Comparison of ENCODE assay signal across 15 cellular contexts in genomic region chr22:35552846-35553245, GRCh38. TPM values are rescaled to one million over a fixed set of nuclear protein-coding genes. Genes with fewer than 3 reads are reported as not detected.
A peak's percentile ranks its signal among the peaks of the same experiment; 100 is the strongest.
DNase-seq lines count a peak whose midpoint lies in the region; TF ChIP-seq lines count a peak whose summit lies in the region.
"Had no signal": no experiment of that assay in that cellular context is flagged by ENCODE, and none has a peak within 500 bp of the region (broad histone marks: within the 10 kb centered on the region; RNA-seq: fewer than 3 reads in every experiment).

No MANE protein-coding gene starts in this region.

- peaks cover 18% of the 10 kb centered on the region for H3K4me1 Mint-ChIP-seq in activated naive CD4-positive, alpha-beta T cell treated with anti-CD3 and anti-CD28 coated beads, Interleukin-2, amount 50 U/mL, for 24 hours
- H3K4me1 Mint-ChIP-seq in activated T-helper 2 cell treated with anti-CD3 and anti-CD28 coated beads, Interferon-gamma antibody, Interleukin-2, Interleukin-4, amounts not matched to agents 10 μg/mL and 5 μg/mL and 100 μg/mL, durations not matched to agents 14 hours and 24 hours and 36 hours (ENCODE audit: low read depth): peaks cover 17% of the 10 kb centered on the region
- no peaks in the 10 kb centered on the region for H3K4me1 Mint-ChIP-seq in progenitor cell of endocrine pancreas (ENCODE audit: low read depth)

- no peak overlapping the region for H3K27ac ChIP-seq in HEK293 (ENCODE audit: extremely low read depth, low read depth, low read length)
- H3K27ac ChIP-seq: psoas muscle had no signal

- H3K4me3 ChIP-seq in HEK293 (ENCODE audit: low read depth, low read length): no peak overlapping the region
- H3K4me3 ChIP-seq: gastroesophageal sphincter, psoas muscle had no signal

- H3K4me1 ChIP-seq in HEK293 (ENCODE audit: control insufficient read depth, insufficient read depth, low read length): no peaks in the 10 kb centered on the region; the same call in 1 of the 2 replicates
- H3K4me1 ChIP-seq: psoas muscle had no signal

- TF ChIP-seq CTCF in HEK293 (tag by site-specific recombination; IDR thresholded peaks at IDR 0.05) (no peak), progenitor cell of endocrine pancreas (IDR thresholded peaks at IDR 0.05; ENCODE audit: unreplicated experiment) (no peak)

- CTCF ChIA-PET in HEK293 (lab: Yijun Ruan, JAX): interaction anchor here (0.6 to 3.7 kb wide), 3 partner anchors 12 to 30 kb away, joined by 3 to 26 read pairs (median 9); partner anchors contain the start of gene RASD2

- H3K4me3 Mint-ChIP-seq in activated naive CD4-positive, alpha-beta T cell treated with anti-CD3 and anti-CD28 coated beads, Interleukin-2, amount 50 U/mL, for 24 hours: peak overlapping the region; percentile 13
- no peak overlapping the region for H3K4me3 Mint-ChIP-seq in activated T-helper 2 cell treated with anti-CD3 and anti-CD28 coated beads, Interferon-gamma antibody, Interleukin-2, Interleukin-4, amounts not matched to agents 10 μg/mL and 5 μg/mL and 100 μg/mL, durations not matched to agents 14 hours and 24 hours and 36 hours (ENCODE audit: low read depth)
- no peak overlapping the region for H3K4me3 Mint-ChIP-seq in progenitor cell of endocrine pancreas (ENCODE audit: low read depth)
- H3K4me3 Mint-ChIP-seq: neural crest cell had no signal

- H3K9me3 Mint-ChIP-seq in activated naive CD4-positive, alpha-beta T cell treated with anti-CD3 and anti-CD28 coated beads, Interleukin-2, amount 50 U/mL, for 24 hours: no peaks in the 10 kb centered on the region
- H3K9me3 Mint-ChIP-seq in activated T-helper 2 cell treated with anti-CD3 and anti-CD28 coated beads, Interferon-gamma antibody, Interleukin-2, Interleukin-4, amounts not matched to agents 10 μg/mL and 5 μg/mL and 100 μg/mL, durations not matched to agents 14 hours and 24 hours and 36 hours: no peaks in the 10 kb centered on the region
- H3K9me3 Mint-ChIP-seq in progenitor cell of endocrine pancreas (ENCODE audit: low read depth): no peaks in the 10 kb centered on the region
- H3K9me3 Mint-ChIP-seq: activated naive CD4-positive, alpha-beta T cell treated with anti-CD3 and anti-CD28 coated beads, Interleukin-2, amount 50 U/mL, for 72 hours; effector memory CD8-positive, alpha-beta T cell; neural crest cell had no signal

- no peaks in the 10 kb centered on the region for H3K27me3 Mint-ChIP-seq in activated naive CD4-positive, alpha-beta T cell treated with anti-CD3 and anti-CD28 coated beads, Interleukin-2, amount 50 U/mL, for 24 hours
- peaks cover 21% of the 10 kb centered on the region for H3K27me3 Mint-ChIP-seq in activated T-helper 2 cell treated with anti-CD3 and anti-CD28 coated beads, Interferon-gamma antibody, Interleukin-2, Interleukin-4, amounts not matched to agents 10 μg/mL and 5 μg/mL and 100 μg/mL, durations not matched to agents 14 hours and 24 hours and 36 hours (ENCODE audit: low read depth)
- H3K27me3 Mint-ChIP-seq in progenitor cell of endocrine pancreas: peaks cover 52% of the 10 kb centered on the region

- POLR2A ChIA-PET in HEK293 (lab: Yijun Ruan, JAX): interaction anchor here (0.6 to 2.3 kb wide), 3 partner anchors 12 to 954 kb away, joined by 3 to 11 read pairs (median 3); partner anchors contain the start of genes FOXRED2 and RASD2

- no peaks in the 10 kb centered on the region for H3K36me3 ChIP-seq in HEK293 (ENCODE audit: control insufficient read depth in 2 of 2, insufficient read depth in 1 of 2, low read length in 2 of 2)

- H3K27ac Mint-ChIP-seq in activated naive CD4-positive, alpha-beta T cell treated with anti-CD3 and anti-CD28 coated beads, Interleukin-2, amount 50 U/mL, for 24 hours: no peak overlapping the region
- peak overlapping the region; percentile 12 for H3K27ac Mint-ChIP-seq in activated T-helper 2 cell treated with anti-CD3 and anti-CD28 coated beads, Interferon-gamma antibody, Interleukin-2, Interleukin-4, amounts not matched to agents 10 μg/mL and 5 μg/mL and 100 μg/mL, durations not matched to agents 14 hours and 24 hours and 36 hours
- peak overlapping the region; percentile 65 for H3K27ac Mint-ChIP-seq in progenitor cell of endocrine pancreas
- H3K27ac Mint-ChIP-seq: activated naive CD4-positive, alpha-beta T cell treated with anti-CD3 and anti-CD28 coated beads, Interleukin-2, amount 50 U/mL, for 72 hours had no signal

- H3K9me3 ChIP-seq in HEK293 (ENCODE audit: control insufficient read depth, insufficient read depth, low read depth, low read length): no peaks in the 10 kb centered on the region
- H3K9me3 ChIP-seq: gastroesophageal sphincter, psoas muscle had no signal

- DNase-seq in activated naive CD4-positive, alpha-beta T cell (lab: John Stamatoyannopoulos, UW): no peak
- DNase-seq in activated T-helper 2 cell treated with anti-CD3 and anti-CD28 coated beads, Interferon-gamma antibody, Interleukin-2, Interleukin-4, amounts not matched to agents 10 μg/mL and 5 μg/mL and 100 μg/mL, durations not matched to agents 14 hours and 24 hours and 36 hours (ENCODE audit: low spot score): no peak
- DNase-seq in progenitor cell of endocrine pancreas (ENCODE audit: low spot score, unreplicated experiment) (no peak), GF-D8 (lab: John Stamatoyannopoulos, UW) (no peak), NCI-H1694 treated with DMSO at 0.1 percent for 48 hours (lab: John Stamatoyannopoulos, UW) (no peak)
- DNase-seq: NCI-H1092, NCI-H226, psoas muscle, SHP77 treated with DMSO at 0.1 percent for 48 hours had no signal

- no peaks in the 10 kb centered on the region for H3K36me3 Mint-ChIP-seq in activated naive CD4-positive, alpha-beta T cell treated with anti-CD3 and anti-CD28 coated beads, Interleukin-2, amount 50 U/mL, for 24 hours
- no peaks in the 10 kb centered on the region for H3K36me3 Mint-ChIP-seq in activated T-helper 2 cell treated with anti-CD3 and anti-CD28 coated beads, Interferon-gamma antibody, Interleukin-2, Interleukin-4, amounts not matched to agents 10 μg/mL and 5 μg/mL and 100 μg/mL, durations not matched to agents 14 hours and 24 hours and 36 hours (ENCODE audit: low read depth)
- no peaks in the 10 kb centered on the region for H3K36me3 Mint-ChIP-seq in progenitor cell of endocrine pancreas (ENCODE audit: insufficient read depth)
- H3K36me3 Mint-ChIP-seq: activated naive CD4-positive, alpha-beta T cell treated with anti-CD3 and anti-CD28 coated beads, Interleukin-2, amount 50 U/mL, for 72 hours had no signal

- intact Hi-C loops in activated T-helper 2 cell treated with anti-CD3 and anti-CD28 coated beads, Interferon-gamma antibody, Interleukin-2, Interleukin-4, amounts not matched to agents 10 μg/mL and 5 μg/mL and 100 μg/mL, durations not matched to agents 14 hours and 24 hours and 36 hours (cut with micrococcal nuclease): no loop called here

TF ChIP-seq in HEK293, 187 proteins besides CTCF, POLR2A, EP300 and RAD21:
- TF ChIP-seq ZBTB26 (tag by site-specific recombination; optimal IDR thresholded peaks at IDR 0.05) (peak; percentile 18), ZNF366 (tag by site-specific recombination; conservative IDR thresholded peaks at IDR 0.05) (no peak), ZNF561 (tag by site-specific recombination; IDR thresholded peaks at IDR 0.05; ENCODE audit: borderline replicate concordance) (no peak), ZBTB1 (tag by site-specific recombination; IDR thresholded peaks at IDR 0.05) (no peak), ZNF202 (tag by site-specific recombination; IDR thresholded peaks at IDR 0.05; ENCODE audit: borderline replicate concordance) (no peak), ZSCAN5A (tag by site-specific recombination; IDR thresholded peaks at IDR 0.05) (peak; percentile 75; the same call in 1 of the 2 replicates)

RNA-seq across cellular contexts. Expression of gene RASD2, which starts 12.2 kb away (rescaled TPM):
- total RNA-seq in activated T-helper 2 cell treated with anti-CD3 and anti-CD28 coated beads, Interferon-gamma antibody, Interleukin-2, Interleukin-4, amounts not matched to agents 10 μg/mL and 5 μg/mL and 100 μg/mL, durations not matched to agents 14 hours and 24 hours and 36 hours: not detected in 2 replicates
- total RNA-seq in progenitor cell of endocrine pancreas: 0.07 TPM in 1 of 2 replicates, not detected in the other
- total RNA-seq: neural crest cell had no signal
